19 cellular contexts compared by ENCODE assay signal in genomic region chr16:84895016-84895415, GRCh38.
DNase-seq lines count a peak whose midpoint lies in the region; ATAC-seq and TF ChIP-seq lines count a peak whose summit lies in the region.
"Had no signal": no experiment of that assay in that cellular context is flagged by ENCODE, and none has a peak within 500 bp of the region (broad histone marks: within the 10 kb centered on the region; RNA-seq: fewer than 3 reads in every experiment).

No MANE protein-coding gene starts in this region.

- peaks cover 6% of the 10 kb centered on the region for H3K9me3 ChIP-seq in left ventricle myocardium inferior (replicated peaks)
- no peaks in the 10 kb centered on the region for H3K9me3 ChIP-seq in lower lobe of right lung
- no peaks in the 10 kb centered on the region for H3K9me3 ChIP-seq in upper lobe of left lung

- in situ Hi-C loops in KBM-7 (cut with MboI; ENCODE audit: low pct_unique_long_range_greater_than_20kb, low sequenced_read_pairs), result no loop called here

- H3K27me3 ChIP-seq in left ventricle myocardium inferior (ENCODE audit: low read depth) (peaks cover 49% of the 10 kb centered on the region), lower lobe of right lung (ENCODE audit: low read depth) (no peaks in the 10 kb centered on the region), upper lobe of left lung (no peaks in the 10 kb centered on the region), dorsolateral prefrontal cortex (no peaks in the 10 kb centered on the region)
- H3K27me3 ChIP-seq: BLaER1 had no signal

- no peak overlapping the region for H3K27ac ChIP-seq in left ventricle myocardium inferior (replicated peaks)
- peak overlapping the region; percentile 41 for H3K27ac ChIP-seq in lower lobe of right lung
- H3K27ac ChIP-seq in upper lobe of left lung, result peak overlapping the region in 3 of 4 donors; percentile 43 to 82 (median 54)
- H3K27ac ChIP-seq in dorsolateral prefrontal cortex, result no peak overlapping the region
- H3K27ac ChIP-seq: 22Rv1, BLaER1, C4-2B had no signal

- intact Hi-C loops in Right ventricle myocardium superior (cut with DNase I) (no loop called here), left ventricle myocardium inferior (cut with micrococcal nuclease) (no loop called here), lower lobe of right lung (cut with DNase I) (no loop called here), dorsolateral prefrontal cortex (cut with DNase I) (no loop called here)

- TF ChIP-seq CTCF in left ventricle myocardium inferior (IDR thresholded peaks at IDR 0.05; ENCODE audit: borderline replicate concordance), result no peak
- no peak for TF ChIP-seq CTCF in lower lobe of right lung (IDR thresholded peaks at IDR 0.05)
- no peak for TF ChIP-seq CTCF in upper lobe of left lung (IDR thresholded peaks at IDR 0.05)
- no peak for TF ChIP-seq CTCF in dorsolateral prefrontal cortex (IDR thresholded peaks at IDR 0.05 in 54 of 56, conservative IDR thresholded peaks at IDR 0.05 in 2 of 56; ENCODE audit: low read depth in 1 of 56, partially characterized antibody in 56 of 56)

- DNase-seq in Right ventricle myocardium superior (peak; percentile 3), left ventricle myocardium inferior (no peak), lower lobe of right lung (no peak), upper lobe of left lung (no peak), dorsolateral prefrontal cortex (no peak), KBM-7 (no peak)
- DNase-seq: CD4-positive, alpha-beta T cell; CD8-positive, alpha-beta memory T cell; DMS 273 treated with DMSO at 0.1 percent for 48 hours; DMS79; EL; GDM1; H9 had no signal

- H3K36me3 ChIP-seq in left ventricle myocardium inferior (peaks cover 40% of the 10 kb centered on the region), lower lobe of right lung (peaks cover 11% of the 10 kb centered on the region), upper lobe of left lung (peaks cover 0 to 15% (median 0%) of the 10 kb centered on the region in 4 donors)
- H3K36me3 ChIP-seq: BLaER1 had no signal

- ATAC-seq in Right ventricle myocardium superior (ENCODE audit: poor library complexity) (no peak), lower lobe of right lung (no peak), upper lobe of left lung (ENCODE audit: low FRiP score in 2 of 2) (no peak)
- ATAC-seq: GM23338, HCT116 had no signal

- H3K4me3 ChIP-seq in left ventricle myocardium inferior, result no peak overlapping the region
- H3K4me3 ChIP-seq in lower lobe of right lung, result no peak overlapping the region
- H3K4me3 ChIP-seq in upper lobe of left lung, result no peak overlapping the region
- H3K4me3 ChIP-seq in dorsolateral prefrontal cortex, result no peak overlapping the region
- H3K4me3 ChIP-seq: BLaER1, GM12878, GM23338 had no signal

- peaks cover 14% of the 10 kb centered on the region for H3K4me1 ChIP-seq in left ventricle myocardium inferior
- peaks cover 15% of the 10 kb centered on the region for H3K4me1 ChIP-seq in lower lobe of right lung
- peaks cover 0 to 5% (median 2%) of the 10 kb centered on the region in 4 donors for H3K4me1 ChIP-seq in upper lobe of left lung

- WGBS in upper lobe of left lung, 2 donors, result 73 to 80% methylated on average over 6 of the region's 6 CpGs

- no peak for TF ChIP-seq POLR2A in upper lobe of left lung (IDR thresholded peaks at IDR 0.05)

- no peak for TF ChIP-seq EP300 in upper lobe of left lung (IDR thresholded peaks at IDR 0.05)

Comparison
In these comparisons a context has a peak if more than half of its experiments do, and no peak if none do; other contexts are left out.
1. H3K27ac ChIP-seq: peak in lower lobe of right lung (single experiment) and upper lobe of left lung (3 of 4); none in left ventricle myocardium inferior (single experiment) and dorsolateral prefrontal cortex (0 of 59).